1 cellular context compared by ENCODE assay signal in the genomic region with DNA sequence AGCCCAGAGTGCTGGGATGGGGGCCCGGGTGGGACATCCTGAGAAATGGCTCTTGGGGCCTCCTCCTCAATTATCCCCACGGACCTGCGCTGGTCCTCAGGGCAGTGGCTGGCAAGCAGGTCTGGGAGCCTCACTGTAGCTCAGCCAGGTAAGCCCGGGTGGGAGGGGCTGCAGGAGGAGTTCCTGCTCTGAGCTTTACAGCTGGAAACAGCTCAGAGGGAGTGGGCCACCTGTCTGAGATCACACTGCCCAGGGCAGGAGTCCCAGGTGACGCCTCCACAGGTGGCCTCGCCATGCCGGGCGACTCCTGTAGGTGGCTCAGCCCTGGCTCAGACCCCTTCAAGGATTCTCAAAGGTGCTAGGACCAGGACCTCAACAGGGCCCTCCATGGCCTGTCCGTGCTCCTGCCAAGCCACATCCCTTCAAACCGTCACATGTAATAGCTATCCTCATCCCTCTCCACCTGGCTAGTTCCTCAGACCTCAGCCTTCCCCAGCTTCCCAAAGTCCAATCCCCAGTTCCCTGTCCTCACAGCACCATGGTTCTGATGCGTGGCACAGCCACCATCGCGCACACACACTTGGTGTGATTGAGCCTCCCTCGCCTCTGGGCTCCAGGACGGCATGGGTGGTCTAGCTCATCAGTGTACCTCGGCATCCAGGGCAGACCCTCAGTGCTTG.
TF ChIP-seq lines count a peak whose summit lies in the region.

No MANE protein-coding gene starts in this region.

TF ChIP-seq in K562, 482 proteins besides CTCF, POLR2A, EP300 and RAD21:
- peak; percentile 89 for TF ChIP-seq MCM3 (IDR thresholded peaks at IDR 0.05)
- TF ChIP-seq, protein P1, sequence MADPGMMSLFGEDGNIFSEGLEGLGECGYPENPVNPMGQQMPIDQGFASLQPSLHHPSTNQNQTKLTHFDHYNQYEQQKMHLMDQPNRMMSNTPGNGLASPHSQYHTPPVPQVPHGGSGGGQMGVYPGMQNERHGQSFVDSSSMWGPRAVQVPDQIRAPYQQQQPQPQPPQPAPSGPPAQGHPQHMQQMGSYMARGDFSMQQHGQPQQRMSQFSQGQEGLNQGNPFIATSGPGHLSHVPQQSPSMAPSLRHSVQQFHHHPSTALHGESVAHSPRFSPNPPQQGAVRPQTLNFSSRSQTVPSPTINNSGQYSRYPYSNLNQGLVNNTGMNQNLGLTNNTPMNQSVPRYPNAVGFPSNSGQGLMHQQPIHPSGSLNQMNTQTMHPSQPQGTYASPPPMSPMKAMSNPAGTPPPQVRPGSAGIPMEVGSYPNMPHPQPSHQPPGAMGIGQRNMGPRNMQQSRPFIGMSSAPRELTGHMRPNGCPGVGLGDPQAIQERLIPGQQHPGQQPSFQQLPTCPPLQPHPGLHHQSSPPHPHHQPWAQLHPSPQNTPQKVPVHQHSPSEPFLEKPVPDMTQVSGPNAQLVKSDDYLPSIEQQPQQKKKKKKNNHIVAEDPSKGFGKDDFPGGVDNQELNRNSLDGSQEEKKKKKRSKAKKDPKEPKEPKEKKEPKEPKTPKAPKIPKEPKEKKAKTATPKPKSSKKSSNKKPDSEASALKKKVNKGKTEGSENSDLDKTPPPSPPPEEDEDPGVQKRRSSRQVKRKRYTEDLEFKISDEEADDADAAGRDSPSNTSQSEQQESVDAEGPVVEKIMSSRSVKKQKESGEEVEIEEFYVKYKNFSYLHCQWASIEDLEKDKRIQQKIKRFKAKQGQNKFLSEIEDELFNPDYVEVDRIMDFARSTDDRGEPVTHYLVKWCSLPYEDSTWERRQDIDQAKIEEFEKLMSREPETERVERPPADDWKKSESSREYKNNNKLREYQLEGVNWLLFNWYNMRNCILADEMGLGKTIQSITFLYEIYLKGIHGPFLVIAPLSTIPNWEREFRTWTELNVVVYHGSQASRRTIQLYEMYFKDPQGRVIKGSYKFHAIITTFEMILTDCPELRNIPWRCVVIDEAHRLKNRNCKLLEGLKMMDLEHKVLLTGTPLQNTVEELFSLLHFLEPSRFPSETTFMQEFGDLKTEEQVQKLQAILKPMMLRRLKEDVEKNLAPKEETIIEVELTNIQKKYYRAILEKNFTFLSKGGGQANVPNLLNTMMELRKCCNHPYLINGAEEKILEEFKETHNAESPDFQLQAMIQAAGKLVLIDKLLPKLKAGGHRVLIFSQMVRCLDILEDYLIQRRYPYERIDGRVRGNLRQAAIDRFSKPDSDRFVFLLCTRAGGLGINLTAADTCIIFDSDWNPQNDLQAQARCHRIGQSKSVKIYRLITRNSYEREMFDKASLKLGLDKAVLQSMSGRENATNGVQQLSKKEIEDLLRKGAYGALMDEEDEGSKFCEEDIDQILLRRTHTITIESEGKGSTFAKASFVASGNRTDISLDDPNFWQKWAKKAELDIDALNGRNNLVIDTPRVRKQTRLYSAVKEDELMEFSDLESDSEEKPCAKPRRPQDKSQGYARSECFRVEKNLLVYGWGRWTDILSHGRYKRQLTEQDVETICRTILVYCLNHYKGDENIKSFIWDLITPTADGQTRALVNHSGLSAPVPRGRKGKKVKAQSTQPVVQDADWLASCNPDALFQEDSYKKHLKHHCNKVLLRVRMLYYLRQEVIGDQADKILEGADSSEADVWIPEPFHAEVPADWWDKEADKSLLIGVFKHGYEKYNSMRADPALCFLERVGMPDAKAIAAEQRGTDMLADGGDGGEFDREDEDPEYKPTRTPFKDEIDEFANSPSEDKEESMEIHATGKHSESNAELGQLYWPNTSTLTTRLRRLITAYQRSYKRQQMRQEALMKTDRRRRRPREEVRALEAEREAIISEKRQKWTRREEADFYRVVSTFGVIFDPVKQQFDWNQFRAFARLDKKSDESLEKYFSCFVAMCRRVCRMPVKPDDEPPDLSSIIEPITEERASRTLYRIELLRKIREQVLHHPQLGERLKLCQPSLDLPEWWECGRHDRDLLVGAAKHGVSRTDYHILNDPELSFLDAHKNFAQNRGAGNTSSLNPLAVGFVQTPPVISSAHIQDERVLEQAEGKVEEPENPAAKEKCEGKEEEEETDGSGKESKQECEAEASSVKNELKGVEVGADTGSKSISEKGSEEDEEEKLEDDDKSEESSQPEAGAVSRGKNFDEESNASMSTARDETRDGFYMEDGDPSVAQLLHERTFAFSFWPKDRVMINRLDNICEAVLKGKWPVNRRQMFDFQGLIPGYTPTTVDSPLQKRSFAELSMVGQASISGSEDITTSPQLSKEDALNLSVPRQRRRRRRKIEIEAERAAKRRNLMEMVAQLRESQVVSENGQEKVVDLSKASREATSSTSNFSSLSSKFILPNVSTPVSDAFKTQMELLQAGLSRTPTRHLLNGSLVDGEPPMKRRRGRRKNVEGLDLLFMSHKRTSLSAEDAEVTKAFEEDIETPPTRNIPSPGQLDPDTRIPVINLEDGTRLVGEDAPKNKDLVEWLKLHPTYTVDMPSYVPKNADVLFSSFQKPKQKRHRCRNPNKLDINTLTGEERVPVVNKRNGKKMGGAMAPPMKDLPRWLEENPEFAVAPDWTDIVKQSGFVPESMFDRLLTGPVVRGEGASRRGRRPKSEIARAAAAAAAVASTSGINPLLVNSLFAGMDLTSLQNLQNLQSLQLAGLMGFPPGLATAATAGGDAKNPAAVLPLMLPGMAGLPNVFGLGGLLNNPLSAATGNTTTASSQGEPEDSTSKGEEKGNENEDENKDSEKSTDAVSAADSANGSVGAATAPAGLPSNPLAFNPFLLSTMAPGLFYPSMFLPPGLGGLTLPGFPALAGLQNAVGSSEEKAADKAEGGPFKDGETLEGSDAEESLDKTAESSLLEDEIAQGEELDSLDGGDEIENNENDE (IDR thresholded peaks at IDR 0.05; ENCODE audit: low read depth, low read length), result peak; percentile 7
- TF ChIP-seq MCM7 (IDR thresholded peaks at IDR 0.05), result peak in 1 of 2 experiments; percentile 91; a peak in 2 of 4 replicates
- no peak for TF ChIP-seq NFRKB (IDR thresholded peaks at IDR 0.05; ENCODE audit: low read depth)
- no peak for TF ChIP-seq PML (IDR thresholded peaks at IDR 0.05; ENCODE audit: low read length)
- 0 out of 2 replicates have a peak, but pooled peaks have one; percentile 62 for TF ChIP-seq PRMT5 (CRISPR knock-in tag; IDR thresholded peaks at IDR 0.05)
- TF ChIP-seq ZFP36 (IDR thresholded peaks at IDR 0.05; ENCODE audit: low read depth, low read length, partially characterized antibody), result no peak
